Comparison of ENCODE assay signal across 17 cellular contexts in genomic region chr11:69486056-69486772, GRCh38. TPM values are rescaled to one million over a fixed set of nuclear protein-coding genes. Genes with fewer than 3 reads are reported as not detected.
DNase-seq lines count a peak whose midpoint lies in the region; ATAC-seq and TF ChIP-seq lines count a peak whose summit lies in the region.
"Had no signal": no experiment of that assay in that cellular context is flagged by ENCODE, and none has a peak within 500 bp of the region (broad histone marks: within the 10 kb centered on the region; RNA-seq: fewer than 3 reads in every experiment).

No MANE protein-coding gene starts in this region.

- H3K9me3 Mint-ChIP-seq in CD4-positive, alpha-beta T cell = no peaks in the 10 kb centered on the region
- H3K9me3 Mint-ChIP-seq: CD8-positive, alpha-beta T cell had no signal

- CTCF ChIA-PET in CD4-positive, alpha-beta T cell (lab: Charles Lee) = no interaction called here

- POLR2A ChIA-PET in CD4-positive, alpha-beta T cell (lab: Charles Lee) = no interaction called here

- H3K27ac Mint-ChIP-seq in CD4-positive, alpha-beta T cell = no peak overlapping the region
- H3K27ac Mint-ChIP-seq: CD8-positive, alpha-beta T cell had no signal

- TF ChIP-seq CTCF in heart right ventricle (IDR thresholded peaks at IDR 0.05) (no peak), right atrium auricular region (IDR thresholded peaks at IDR 0.05) (no peak)
- TF ChIP-seq CTCF in CD4-positive, alpha-beta T cell (IDR thresholded peaks at IDR 0.05) = no peak

- peaks cover 13 to 53% (median 32%) of the 10 kb centered on the region in 9 donors for H3K4me1 ChIP-seq in heart right ventricle
- peaks cover 0 to 54% of the 10 kb centered on the region in 2 donors for H3K4me1 ChIP-seq in right atrium auricular region

- H3K36me3 ChIP-seq in heart right ventricle (no peaks in the 10 kb centered on the region), right atrium auricular region (no peaks in the 10 kb centered on the region)

- H3K4me3 ChIP-seq in heart right ventricle (no peak overlapping the region), right atrium auricular region (no peak overlapping the region)

- 83 to 89% methylated on average over 17 of the region's 17 CpGs for WGBS in heart right ventricle, 2 donors

- intact Hi-C loops in Right ventricle myocardium inferior (cut with DNase I) = no loop called here
- intact Hi-C loops in heart right ventricle (cut with DNase I) = loop anchor here in 2 of 10 donors (10.0 kb wide), 2 partner anchors 351 to 371 kb away; no protein-coding TSS in a partner anchor
- intact Hi-C loops in posterior vena cava (cut with DNase I) = loop anchor here in 1 of 2 donors (2.0 kb wide), 1 partner anchor 107 kb away; no protein-coding TSS in a partner anchor
- intact Hi-C loops in CD4-positive, alpha-beta T cell (cut with DNase I, micrococcal nuclease) = no loop called here

- DNase-seq in Right ventricle myocardium inferior (ENCODE audit: missing footprints) = peak; percentile 42
- no peak for DNase-seq in heart right ventricle
- DNase-seq in right atrium auricular region (ENCODE audit: low spot score) = no peak
- peak; percentile 48 for DNase-seq in posterior vena cava (ENCODE audit: low spot score)
- DNase-seq in putamen (ENCODE audit: low spot score) = no peak
- DNase-seq in activated T-cell treated with anti-CD3 and anti-CD28 coated beads for 4 hours = no peak
- no peak for DNase-seq in CD4-positive, alpha-beta T cell
- DNase-seq: 8988T, NCI-H1092, NCI-H146, NCI-H2081, NCI-H524 had no signal

- no peaks in the 10 kb centered on the region for H3K27me3 ChIP-seq in heart right ventricle
- H3K27me3 ChIP-seq in right atrium auricular region = no peaks in the 10 kb centered on the region
- H3K27me3 ChIP-seq in CD4-positive, alpha-beta T cell (ENCODE audit: control insufficient read depth, insufficient read depth, low read length) = no peaks in the 10 kb centered on the region

- H3K9me3 ChIP-seq in heart right ventricle (no peaks in the 10 kb centered on the region), right atrium auricular region (no peaks in the 10 kb centered on the region)
- H3K9me3 ChIP-seq in CD4-positive, alpha-beta T cell (ENCODE audit: control insufficient read depth, low read length) = peaks cover 4% of the 10 kb centered on the region

- ATAC-seq in Right ventricle myocardium inferior = no peak
- ATAC-seq in heart right ventricle = no peak
- no peak for ATAC-seq in GM21526 (IDR thresholded peaks at IDR 0.05; ENCODE audit: low FRiP score, unreplicated experiment)
- no peak for ATAC-seq in CD4-positive, alpha-beta T cell (ENCODE audit: poor library complexity)
- ATAC-seq: CD8-positive, alpha-beta T cell had no signal

- peak overlapping the region in 5 of 10 donors; percentile 15 to 57 (median 37) for H3K27ac ChIP-seq in heart right ventricle
- peak overlapping the region; percentile 11 to 48 for H3K27ac ChIP-seq in right atrium auricular region
- no peak overlapping the region for H3K27ac ChIP-seq in CD4-positive, alpha-beta T cell (ENCODE audit: low read depth, low read length)
- H3K27ac ChIP-seq: KMS-11 had no signal

- H3K27me3 Mint-ChIP-seq in CD4-positive, alpha-beta T cell = no peaks in the 10 kb centered on the region

- H3K4me3 Mint-ChIP-seq in CD4-positive, alpha-beta T cell = no peak overlapping the region
- H3K4me3 Mint-ChIP-seq: CD8-positive, alpha-beta T cell had no signal

- no peaks in the 10 kb centered on the region for H3K4me1 Mint-ChIP-seq in CD4-positive, alpha-beta T cell (ENCODE audit: low read depth)

- no peaks in the 10 kb centered on the region for H3K36me3 Mint-ChIP-seq in CD4-positive, alpha-beta T cell (ENCODE audit: low read depth)
- H3K36me3 Mint-ChIP-seq: CD8-positive, alpha-beta T cell had no signal

RNA-seq across cellular contexts. Expression of gene LINC01488, which starts 4.8 kb away (rescaled TPM):
- 0.08 TPM for total RNA-seq in Right ventricle myocardium inferior
- under 1 TPM in 6 of 10 donors, not detected in 4; 0.12 to 0.23 (median 0.15) TPM for total RNA-seq in heart right ventricle
- under 1 TPM; 0.03 to 0.59 TPM for polyA plus RNA-seq in heart right ventricle
- not detected for total RNA-seq in right atrium auricular region
- total RNA-seq in posterior vena cava = not detected
- total RNA-seq in CD4-positive, alpha-beta T cell = not detected
- total RNA-seq: CD8-positive, alpha-beta T cell; M059J had no signal
- polyA plus RNA-seq: BJ had no signal

Comparison
In these comparisons a context has a peak if more than half of its experiments do, and no peak if none do; other contexts are left out.
1. DNase-seq: peak in Right ventricle myocardium inferior (single experiment) and posterior vena cava (single experiment); none in heart right ventricle (0 of 2), right atrium auricular region (single experiment), putamen (single experiment), activated T-cell treated with anti-CD3 and anti-CD28 coated beads for 4 hours (single experiment) and CD4-positive, alpha-beta T cell (0 of 10).